34 cellular contexts compared by ENCODE assay signal in genomic region chr20:39641423-39641822, GRCh38.
"Had no signal": no experiment of that assay in that cellular context is flagged by ENCODE, and none has a peak within 500 bp of the region (broad histone marks: within the 10 kb centered on the region; RNA-seq: fewer than 3 reads in every experiment).

No MANE protein-coding gene starts in this region.

- H3K27me3 ChIP-seq: MG63 had no signal

- DNase-seq: Karpas-422, Kasumi-1, MG63, MM.1S, NCI-H1048, NCI-H1092, NCI-H1092 treated with DMSO at 0.1 percent for 48 hours, NCI-H1105, NCI-H1105 treated with DMSO at 0.1 percent for 48 hours, NCI-H1417, NCI-H1417 treated with DMSO at 0.1 percent for 48 hours, NCI-H1436, NCI-H1436 treated with DMSO at 0.1 percent for 48 hours, NCI-H146, NCI-H1694, NCI-H1694 treated with DMSO at 0.1 percent for 48 hours, NCI-H187, NCI-H187 treated with DMSO at 0.1 percent for 48 hours, NCI-H1930, NCI-H2029, NCI-H2029 treated with DMSO at 0.1 percent for 48 hours, NCI-H2081, NCI-H2081 treated with DMSO at 0.1 percent for 48 hours, NCI-H2107, NCI-H2171, NCI-H2171 treated with DMSO at 0.1 percent for 48 hours, NCI-H2227 treated with DMSO at 0.1 percent for 48 hours, NCI-H226, NCI-H345, NCI-H446, NCI-H446 treated with DMSO at 0.1 percent for 48 hours, NCI-H510A, NCI-H510A treated with DMSO at 0.1 percent for 48 hours, NCI-H524 had no signal

- H3K4me3 ChIP-seq: MG63 had no signal

- H3K36me3 ChIP-seq: MG63 had no signal

- H3K9me3 ChIP-seq: MG63 had no signal
